8 cellular contexts compared by ENCODE assay signal in the genomic region with DNA sequence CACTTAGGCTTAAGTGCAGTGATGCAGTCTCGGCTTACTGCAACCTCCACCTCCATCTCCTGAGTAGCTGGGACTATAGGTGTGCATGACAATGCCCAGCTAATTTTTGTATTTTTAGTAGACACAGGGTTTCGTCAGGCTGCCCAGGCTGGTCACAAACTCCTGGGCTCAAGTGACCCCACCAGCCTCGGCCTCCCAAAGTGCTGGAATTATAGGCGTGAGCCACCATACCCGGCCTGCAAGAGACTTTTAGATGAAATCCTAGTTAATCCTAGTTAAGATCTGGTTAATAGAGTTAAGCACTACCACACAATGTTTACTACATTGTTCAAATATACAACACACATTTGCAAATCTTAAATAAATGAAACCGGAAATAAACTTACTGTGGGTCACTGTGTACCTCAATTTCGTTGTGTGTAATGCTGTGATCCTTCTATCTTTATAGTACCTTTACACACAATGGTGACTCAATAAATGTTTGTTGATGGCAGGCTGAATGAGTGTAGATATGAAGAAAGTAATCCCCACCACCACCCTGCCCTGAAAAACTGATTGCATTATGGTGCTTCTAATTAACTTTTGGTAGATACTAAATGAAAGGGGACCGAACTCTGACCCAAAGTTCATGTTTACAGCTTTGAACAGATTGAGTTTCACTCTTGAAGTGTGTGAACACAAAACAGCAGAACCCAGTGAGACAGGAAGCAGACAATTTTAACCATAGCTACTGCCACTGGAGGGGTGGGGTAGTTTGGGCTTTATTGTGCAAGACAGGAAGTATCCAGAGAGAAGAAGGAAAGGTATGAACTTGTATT.
DNase-seq lines count a peak whose midpoint lies in the region; ATAC-seq and TF ChIP-seq lines count a peak whose summit lies in the region.

No MANE protein-coding gene starts in this region.

- peaks cover 32 to 40% of the 10 kb centered on the region in 2 donors for H3K4me1 Mint-ChIP-seq in immature natural killer cell
- peaks cover 12% of the 10 kb centered on the region for H3K4me1 Mint-ChIP-seq in type B pancreatic cell (ENCODE audit: unreplicated experiment)

- DNase-seq in AG08396 (ENCODE audit: low spot score) (peak; percentile 30), NCI-H69 (lab: John Stamatoyannopoulos, UW) (peak; percentile 74), immature natural killer cell (peak; percentile 81 to 84 (median 83)), type B pancreatic cell (ENCODE audit: extremely low spot score, unreplicated experiment) (no peak), NCI-H446 (lab: John Stamatoyannopoulos, UW) (no peak)
- DNase-seq in activated gamma-delta T cell treated with anti-CD3 and anti-CD28 coated beads, Interleukin-2, amount 50 U/mL, for 16 hours (ENCODE audit: low read depth): peak; percentile 38

- TF ChIP-seq CTCF in type B pancreatic cell (conservative IDR thresholded peaks at IDR 0.05): no peak

- H3K27me3 Mint-ChIP-seq in immature natural killer cell (ENCODE audit: low read depth in 3 of 3) (peaks cover 0 to 5% (median 0%) of the 10 kb centered on the region in 3 donors), type B pancreatic cell (peaks cover 2% of the 10 kb centered on the region)

- H3K4me3 Mint-ChIP-seq in immature natural killer cell: peak overlapping the region; percentile 61 to 81 (median 73)
- no peak overlapping the region for H3K4me3 Mint-ChIP-seq in type B pancreatic cell

- H3K27ac Mint-ChIP-seq in immature natural killer cell (peak overlapping the region; percentile 90 to 99 (median 93)), type B pancreatic cell (peak overlapping the region; percentile 46)

- H3K9me3 Mint-ChIP-seq in immature natural killer cell (no peaks in the 10 kb centered on the region), type B pancreatic cell (no peaks in the 10 kb centered on the region)

- ATAC-seq in GM18519 (IDR thresholded peaks at IDR 0.05; ENCODE audit: low FRiP score, unreplicated experiment) (peak; percentile 89), HG02973 (IDR thresholded peaks at IDR 0.05; ENCODE audit: unreplicated experiment) (peak; percentile 84)

- H3K36me3 Mint-ChIP-seq in immature natural killer cell (peaks cover 0 to 11% (median 0%) of the 10 kb centered on the region in 3 donors), type B pancreatic cell (no peaks in the 10 kb centered on the region)

Comparison
In these comparisons a context has a peak if more than half of its experiments do, and no peak if none do; other contexts are left out.
1. DNase-seq: peak in AG08396 (single experiment), NCI-H69 (single experiment), activated gamma-delta T cell treated with anti-CD3 and anti-CD28 coated beads, Interleukin-2, amount 50 U/mL, for 16 hours (single experiment) and immature natural killer cell (3 of 3); none in type B pancreatic cell (single experiment) and NCI-H446 (0 of 2).